ENCODE assay signal across 10 cellular contexts in the genomic region with DNA sequence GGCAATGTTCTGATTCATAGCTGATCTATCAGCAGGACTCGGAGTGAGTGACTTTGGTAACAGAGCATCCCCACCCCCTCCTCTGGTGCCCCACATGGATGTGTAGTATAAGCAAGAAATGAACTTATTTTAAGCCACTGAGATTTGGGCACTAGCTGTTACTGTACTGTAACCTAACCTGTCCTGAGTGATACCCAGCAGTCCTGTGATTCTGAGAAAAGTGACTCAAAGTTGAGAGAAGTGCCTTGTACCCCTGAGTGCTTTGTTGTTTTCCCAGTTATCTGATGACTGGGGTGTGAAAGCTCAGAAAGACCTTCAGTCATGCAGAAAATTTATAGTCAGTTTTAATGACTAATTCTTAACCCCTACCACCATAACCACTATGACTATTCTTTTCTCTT.
A peak's percentile ranks its signal among the peaks of the same experiment; 100 is the strongest.
DNase-seq lines count a peak whose midpoint lies in the region; ATAC-seq lines count a peak whose summit lies in the region.
"Had no signal": no experiment of that assay in that cellular context is flagged by ENCODE, and none has a peak within 500 bp of the region (broad histone marks: within the 10 kb centered on the region; RNA-seq: fewer than 3 reads in every experiment).

No MANE protein-coding gene starts in this region.

- ATAC-seq in HG02610 (IDR thresholded peaks at IDR 0.05; ENCODE audit: unreplicated experiment) (peak; percentile 98), GM18519 (IDR thresholded peaks at IDR 0.05; ENCODE audit: low FRiP score, unreplicated experiment) (no peak)
- ATAC-seq: heart right ventricle, HepG2 had no signal

- DNase-seq in activated CD4-positive, alpha-beta T cell treated with anti-CD3 and anti-CD28 coated beads for 24 hours (ENCODE audit: low read depth in 2 of 2), result peak; percentile 8 to 21
- no peak for DNase-seq in activated CD4-positive, alpha-beta T cell treated with anti-CD3 and anti-CD28 coated beads for 4 hours
- peak; percentile 63 for DNase-seq in HT1080 (ENCODE audit: low read depth)
- DNase-seq in stimulated activated CD4-positive, alpha-beta T cell treated with anti-CD3 and anti-CD28 coated beads, Interleukin-2, amount 100 ng/mL, for 48 hours, result peak; percentile 3 to 22
- DNase-seq in GM19240 (ENCODE audit: insufficient read length, low spot score), result no peak
- no peak for DNase-seq in NCI-H226
- DNase-seq: heart right ventricle had no signal

Comparison
In these comparisons a context has a peak if more than half of its experiments do, and no peak if none do; other contexts are left out.
1. DNase-seq: peak in activated CD4-positive, alpha-beta T cell treated with anti-CD3 and anti-CD28 coated beads for 24 hours (2 of 2), HT1080 (single experiment) and stimulated activated CD4-positive, alpha-beta T cell treated with anti-CD3 and anti-CD28 coated beads, Interleukin-2, amount 100 ng/mL, for 48 hours (2 of 2); none in activated CD4-positive, alpha-beta T cell treated with anti-CD3 and anti-CD28 coated beads for 4 hours (0 of 2), GM19240 (single experiment) and NCI-H226 (single experiment).